Comparison of ENCODE assay signal across 15 cellular contexts in genomic region chr1:205827623-205828022, GRCh38. TPM values are rescaled to one million over a fixed set of nuclear protein-coding genes. Genes with fewer than 3 reads are reported as not detected.
DNase-seq lines count a peak whose midpoint lies in the region; ATAC-seq and TF ChIP-seq lines count a peak whose summit lies in the region.
"Had no signal": no experiment of that assay in that cellular context is flagged by ENCODE, and none has a peak within 500 bp of the region (broad histone marks: within the 10 kb centered on the region; RNA-seq: fewer than 3 reads in every experiment).

No MANE protein-coding gene starts in this region.

- CTCF ChIA-PET in MCF 10A (lab: Yijun Ruan, JAX) (interaction anchor here (1.4 to 5.7 kb wide), 4 partner anchors 13 to 90 kb away, joined by 3 to 24 read pairs (median 9); partner anchors contain the start of gene SLC41A1), HEK293T (lab: Yijun Ruan, JAX) (no interaction called here)

- H3K4me1 Mint-ChIP-seq in MCF 10A (ENCODE audit: insufficient read depth, unreplicated experiment) (no peaks in the 10 kb centered on the region), T-helper 17 cell (peaks cover 22% of the 10 kb centered on the region)

- POLR2A ChIA-PET in MCF 10A (lab: Yijun Ruan, JAX) = interaction anchor here (1.6 to 2.1 kb wide), 2 partner anchors 14 kb away, joined by 3 to 9 read pairs; partner anchors contain the start of gene SLC41A1
- POLR2A ChIA-PET in HEK293T (lab: Yijun Ruan, JAX) = no interaction called here

- BruUV-seq in MCF 10A (replicated peaks; lab: Mats Ljungman, UMichigan) = no TSS peak

- H3K4me3 Mint-ChIP-seq in MCF 10A (ENCODE audit: unreplicated experiment) (no peak overlapping the region), T-helper 17 cell (no peak overlapping the region)
- H3K4me3 Mint-ChIP-seq: activated naive CD8-positive, alpha-beta T cell had no signal

- H3K27me3 ChIP-seq in breast epithelium = no peaks in the 10 kb centered on the region
- no peaks in the 10 kb centered on the region for H3K27me3 ChIP-seq in heart left ventricle
- no peaks in the 10 kb centered on the region for H3K27me3 ChIP-seq in stomach

- DNase-seq in MCF 10A (ENCODE audit: unreplicated experiment) (peak; percentile 36), breast epithelium (ENCODE audit: low spot score in 2 of 2) (no peak), NCI-H345 treated with DMSO at 0.1 percent for 48 hours (lab: John Stamatoyannopoulos, UW; ENCODE audit: unreplicated experiment) (peak; percentile 54), heart left ventricle (peak in 1 of 5 donors; percentile 55), stomach (peak; percentile 53), T-helper 17 cell (no peak), HEK293T (ENCODE audit: extremely low spot score) (no peak)
- DNase-seq: cerebellar nuclear complex, islet precursor cell, Karpas-422, midbrain, NCI-H2029 treated with DMSO at 0.1 percent for 48 hours had no signal

- ATAC-seq in heart left ventricle (peak in 3 of 4 donors; percentile 41 to 75 (median 68)), T-helper 17 cell (no peak), HG03025 (IDR thresholded peaks at IDR 0.05; ENCODE audit: low FRiP score, unreplicated experiment) (no peak)

- TF ChIP-seq POLR2A in breast epithelium (IDR thresholded peaks at IDR 0.05) = no peak
- TF ChIP-seq POLR2A in heart left ventricle (IDR thresholded peaks at IDR 0.05) = no peak
- no peak for TF ChIP-seq POLR2A in stomach (IDR thresholded peaks at IDR 0.05)

- intact Hi-C loops in MCF 10A (cut with micrococcal nuclease) (no loop called here), breast epithelium (cut with DNase I; ENCODE audit: low total_unique reads) (no loop called here), heart left ventricle (cut with DNase I) (no loop called here), stomach (cut with DNase I; ENCODE audit: low total_unique reads) (no loop called here)

- H3K36me3 Mint-ChIP-seq in MCF 10A (ENCODE audit: insufficient read depth, unreplicated experiment) (no peaks in the 10 kb centered on the region), T-helper 17 cell (ENCODE audit: low read depth) (no peaks in the 10 kb centered on the region)

- TF ChIP-seq CTCF in MCF 10A (IDR thresholded peaks at IDR 0.05; ENCODE audit: unreplicated experiment) (no peak), breast epithelium (IDR thresholded peaks at IDR 0.05) (no peak), heart left ventricle (IDR thresholded peaks at IDR 0.05) (peak in 1 of 12 donors; percentile 7), stomach (IDR thresholded peaks at IDR 0.05) (no peak)

- H3K9me3 ChIP-seq in breast epithelium (no peaks in the 10 kb centered on the region), heart left ventricle (peaks cover 0 to 11% (median 0%) of the 10 kb centered on the region in 12 donors), stomach (no peaks in the 10 kb centered on the region), T-helper 17 cell (ENCODE audit: control insufficient read depth, low read length, poor library complexity, severe bottlenecking) (no peaks in the 10 kb centered on the region)

- no peaks in the 10 kb centered on the region for H3K36me3 ChIP-seq in breast epithelium
- no peaks in the 10 kb centered on the region for H3K36me3 ChIP-seq in heart left ventricle
- H3K36me3 ChIP-seq in stomach = no peaks in the 10 kb centered on the region

- H3K27ac Mint-ChIP-seq in MCF 10A (ENCODE audit: low read depth, unreplicated experiment) (no peak overlapping the region), T-helper 17 cell (no peak overlapping the region)
- H3K27ac Mint-ChIP-seq: activated naive CD8-positive, alpha-beta T cell had no signal

- H3K27me3 Mint-ChIP-seq in MCF 10A (ENCODE audit: insufficient read depth, unreplicated experiment) (peaks cover 31% of the 10 kb centered on the region), T-helper 17 cell (no peaks in the 10 kb centered on the region)
- H3K27me3 Mint-ChIP-seq: activated naive CD8-positive, alpha-beta T cell had no signal

- H3K27ac ChIP-seq in breast epithelium (no peak overlapping the region), heart left ventricle (peak overlapping the region in 4 of 12 donors; percentile 50 to 73 (median 54)), stomach (no peak overlapping the region)

- H3K4me3 ChIP-seq in breast epithelium = no peak overlapping the region
- H3K4me3 ChIP-seq in heart left ventricle = no peak overlapping the region
- no peak overlapping the region for H3K4me3 ChIP-seq in stomach

- 13 to 43% (median 28%) methylated on average over 1 of the region's 1 CpG; no CpG with 5 or more reads in 1 of the 4 donors for WGBS in heart left ventricle, 4 donors
- WGBS in stomach, 5 donors = 11 to 44% (median 29%) methylated on average over 1 of the region's 1 CpG

- no peak for TF ChIP-seq EP300 in stomach (IDR thresholded peaks at IDR 0.05)

- no peaks in the 10 kb centered on the region for H3K9me3 Mint-ChIP-seq in MCF 10A (ENCODE audit: unreplicated experiment)

- H3K4me1 ChIP-seq in breast epithelium = no peaks in the 10 kb centered on the region
- peaks cover 0 to 32% (median 19%) of the 10 kb centered on the region in 12 donors for H3K4me1 ChIP-seq in heart left ventricle
- peaks cover 0 to 14% (median 0%) of the 10 kb centered on the region in 4 donors for H3K4me1 ChIP-seq in stomach

TF ChIP-seq in HEK293T, 16 proteins besides CTCF, POLR2A, EP300 and RAD21:
- no peak for TF ChIP-seq FOXM1 (IDR thresholded peaks at IDR 0.05; ENCODE audit: borderline replicate concordance)
- no peak for TF ChIP-seq FOXA1 (IDR thresholded peaks at IDR 0.05)
- TF ChIP-seq LEF1 (IDR thresholded peaks at IDR 0.05; ENCODE audit: borderline replicate concordance) = no peak
- TF ChIP-seq L3MBTL2 (conservative IDR thresholded peaks at IDR 0.05) = no peak
- no peak for TF ChIP-seq SUZ12 (IDR thresholded peaks at IDR 0.05)
- no peak for TF ChIP-seq TARDBP (IDR thresholded peaks at IDR 0.05)
- no peak for TF ChIP-seq FOXK2 (IDR thresholded peaks at IDR 0.05)
- no peak for TF ChIP-seq NFRKB (IDR thresholded peaks at IDR 0.05)
- TF ChIP-seq CTBP1 (IDR thresholded peaks at IDR 0.05; ENCODE audit: borderline replicate concordance) = no peak
- no peak for TF ChIP-seq ELF4 (IDR thresholded peaks at IDR 0.05)
- TF ChIP-seq SP1 (IDR thresholded peaks at IDR 0.05) = no peak
- TF ChIP-seq ZNF384 (IDR thresholded peaks at IDR 0.05) = no peak
- no peak for TF ChIP-seq PKNOX1 (IDR thresholded peaks at IDR 0.05)
- TF ChIP-seq BHLHE40 (IDR thresholded peaks at IDR 0.05; ENCODE audit: borderline replicate concordance) = no peak
- TF ChIP-seq ARNT (IDR thresholded peaks at IDR 0.05) = no peak
- no peak for TF ChIP-seq HDGF (IDR thresholded peaks at IDR 0.05; ENCODE audit: borderline replicate concordance)

RNA-seq across cellular contexts. Expression of gene SLC41A1, which starts 14.6 kb away (rescaled TPM):
- total RNA-seq in MCF 10A (2022) (48.8 and 49.7 TPM in 2 replicates), breast epithelium (10 to 100 TPM; 13.9 to 18.0 (median 16.8) TPM), heart left ventricle (100 to 1,000 TPM; 247 to 442 (median 333) TPM), stomach (10 to 100 TPM in 4 of 5 donors, 1 to 10 TPM in 1; 9.0 to 46.2 (median 24.4) TPM), T-helper 17 cell (10 to 100 TPM; 33.5 to 36.2 TPM)
- polyA plus RNA-seq in heart left ventricle (100 to 1,000 TPM; 146 to 198 TPM), stomach (10 to 100 TPM in 1 of 3 donors, 1 to 10 TPM in 2; 8.2 to 13.2 (median 9.0) TPM)

RNA-seq across cellular contexts. Expression of gene PM20D1, which starts 22.3 kb away (rescaled TPM):
- total RNA-seq in MCF 10A (2022) (not detected in 2 replicates), breast epithelium (under 1 TPM; 0.15 to 0.33 (median 0.16) TPM), heart left ventricle (1 to 10 TPM in 2 of 9 donors, under 1 TPM in 6, not detected in 1; 0.45 to 1.4 (median 0.78) TPM), stomach (10 to 100 TPM in 1 of 5 donors, 1 to 10 TPM in 3, not detected in 1; 1.2 to 12.3 (median 3.1) TPM), T-helper 17 cell (1 to 10 TPM; 1.1 to 1.9 TPM)
- polyA plus RNA-seq in heart left ventricle (under 1 TPM; 0.28 to 0.65 TPM), stomach (1 to 10 TPM in 1 of 3 donors, under 1 TPM in 1, not detected in 1; 0.45 to 3.6 TPM)
- total RNA-seq: osteoblast had no signal

RNA-seq across cellular contexts. Expression of gene RAB29, which starts 52.3 kb away (rescaled TPM):
- 33.6 and 44.8 TPM in 2 replicates for total RNA-seq in MCF 10A (2022)
- 10 to 100 TPM; 22.4 to 30.3 (median 23.9) TPM for total RNA-seq in breast epithelium
- total RNA-seq in heart left ventricle = 10 to 100 TPM; 13.8 to 26.0 (median 16.6) TPM
- polyA plus RNA-seq in heart left ventricle = 10 to 100 TPM in 1 of 2 donors, 1 to 10 TPM in 1; 6.5 to 13.1 TPM
- 10 to 100 TPM in 3 of 5 donors, 1 to 10 TPM in 2; 4.7 to 38.4 (median 11.3) TPM for total RNA-seq in stomach
- polyA plus RNA-seq in stomach = 10 to 100 TPM in 2 of 3 donors, 1 to 10 TPM in 1; 5.2 to 15.1 (median 11.8) TPM
- total RNA-seq in T-helper 17 cell = 10 to 100 TPM; 30.5 to 38.2 TPM

Comparison
In these comparisons a context has a peak if more than half of its experiments do, and no peak if none do; other contexts are left out.
1. DNase-seq: peak in MCF 10A (single experiment), NCI-H345 treated with DMSO at 0.1 percent for 48 hours (single experiment) and stomach (single experiment); none in breast epithelium (0 of 2), T-helper 17 cell (0 of 3) and HEK293T (single experiment).
2. ATAC-seq: peak in heart left ventricle (3 of 4); none in T-helper 17 cell (single experiment) and HG03025 (single experiment).